10 cellular contexts compared by ENCODE assay signal in genomic region chr14:55053500-55053899, GRCh38. TPM values are rescaled to one million over a fixed set of nuclear protein-coding genes. Genes with fewer than 3 reads are reported as not detected.
DNase-seq lines count a peak whose midpoint lies in the region; ATAC-seq, FAIRE-seq and TF ChIP-seq lines count a peak whose summit lies in the region.
"Had no signal": no experiment of that assay in that cellular context is flagged by ENCODE, and none has a peak within 500 bp of the region (broad histone marks: within the 10 kb centered on the region; RNA-seq: fewer than 3 reads in every experiment).

No MANE protein-coding gene starts in this region.

- H3K36me3 ChIP-seq in HAP-1 (replicated peaks), result peaks cover 30% of the 10 kb centered on the region
- no peaks in the 10 kb centered on the region for H3K36me3 ChIP-seq in mesendoderm (ENCODE audit: control insufficient read depth, insufficient read depth, low read length)

- no peaks in the 10 kb centered on the region for H3K9me3 ChIP-seq in A549
- no peaks in the 10 kb centered on the region for H3K9me3 ChIP-seq in HAP-1
- H3K9me3 ChIP-seq: heart right ventricle had no signal

- no peaks in the 10 kb centered on the region for H3K27me3 Mint-ChIP-seq in activated naive CD8-positive, alpha-beta T cell treated with anti-CD3 and anti-CD28 coated beads, Interleukin-2, amount 50 U/mL, for 24 hours

- H3K4me3 ChIP-seq in A549 (peak overlapping the region; percentile 95), HAP-1 (peak overlapping the region; percentile 100), mesendoderm (ENCODE audit: low read length) (no peak overlapping the region)

- H2BK5ac ChIP-seq in mesendoderm (ENCODE audit: low read length), result no peak overlapping the region

- H3K9me3 Mint-ChIP-seq in activated naive CD8-positive, alpha-beta T cell treated with anti-CD3 and anti-CD28 coated beads, Interleukin-2, amount 50 U/mL, for 24 hours, result no peaks in the 10 kb centered on the region

- 82% methylated on average over 7 of the region's 7 CpGs for WGBS in A549 (ENCODE audit: missing lambda C conversion rate)
- WGBS in mesendoderm (ENCODE audit: extremely low coverage, insufficient coverage, low lambda C conversion rate), result 100% methylated on average over 1 of the region's 7 CpGs

- H3K79me1 ChIP-seq in mesendoderm (ENCODE audit: low read length), result peaks cover 2% of the 10 kb centered on the region

- H3K27ac ChIP-seq in A549 (no peak overlapping the region), mesendoderm (ENCODE audit: low read depth, low read length) (no peak overlapping the region)

- H3K18ac ChIP-seq in mesendoderm (ENCODE audit: low read length), result no peak overlapping the region

- H3K4me1 ChIP-seq in A549 (peaks cover 27% of the 10 kb centered on the region), HAP-1 (peaks cover 23% of the 10 kb centered on the region), mesendoderm (ENCODE audit: control insufficient read depth, low read depth, low read length) (no peaks in the 10 kb centered on the region)

- H3K9ac ChIP-seq in mesendoderm (ENCODE audit: low read length), result peak overlapping the region; percentile 100

- TF ChIP-seq EP300 in A549 (IDR thresholded peaks at IDR 0.05), result no peak

- H3K36me3 Mint-ChIP-seq in activated naive CD8-positive, alpha-beta T cell treated with anti-CD3 and anti-CD28 coated beads, Interleukin-2, amount 50 U/mL, for 24 hours (ENCODE audit: low read depth), result peaks cover 36% of the 10 kb centered on the region

- H3K56ac ChIP-seq in mesendoderm (ENCODE audit: low read length), result no peak overlapping the region

- no peak overlapping the region for H3K23ac ChIP-seq in mesendoderm (ENCODE audit: low read length)

- peak overlapping the region; percentile 23 for H3K27ac Mint-ChIP-seq in activated naive CD8-positive, alpha-beta T cell treated with anti-CD3 and anti-CD28 coated beads, Interleukin-2, amount 50 U/mL, for 24 hours

- peak overlapping the region; percentile 92 for H3K4me3 Mint-ChIP-seq in activated naive CD8-positive, alpha-beta T cell treated with anti-CD3 and anti-CD28 coated beads, Interleukin-2, amount 50 U/mL, for 24 hours

- in situ Hi-C loops in HAP-1 (cut with MboI; ENCODE audit: low sequenced_read_pairs), result no loop called here

- H3K27me3 ChIP-seq in HAP-1 (ENCODE audit: low read depth), result no peaks in the 10 kb centered on the region
- H3K27me3 ChIP-seq in mesendoderm (ENCODE audit: insufficient read depth, low read length, poor library complexity), result no peaks in the 10 kb centered on the region
- H3K27me3 ChIP-seq: heart right ventricle had no signal

- CTCF ChIA-PET in A549 (lab: Yijun Ruan, JAX), result interaction anchor here (0.9 to 3.6 kb wide), 5 partner anchors 9 to 107 kb away, joined by 4 to 28 read pairs (median 13); partner anchors contain the start of genes SOCS4 and WDHD1

- H2BK120ac ChIP-seq in mesendoderm (ENCODE audit: low read depth, low read length), result no peak overlapping the region

- no peak overlapping the region for H3K4ac ChIP-seq in mesendoderm (ENCODE audit: low read depth, low read length)

- no peak for TF ChIP-seq RAD21 in A549 (conservative IDR thresholded peaks at IDR 0.05 in 1 of 2, IDR thresholded peaks at IDR 0.05 in 1 of 2)

- DNase-seq in A549 (ENCODE audit: low read depth in 1 of 2, low spot score in 1 of 2) (no peak), HAP-1 (ENCODE audit: low spot score in 2 of 2) (no peak), mesendoderm (no peak), SIG-M5 (lab: John Stamatoyannopoulos, UW) (no peak), NCI-H82 (lab: John Stamatoyannopoulos, UW) (no peak)
- DNase-seq in activated naive CD8-positive, alpha-beta T cell treated with anti-CD3 and anti-CD28 coated beads, Interleukin-2, amount 50 U/mL, for 24 hours, result no peak
- no peak for DNase-seq in effector CD8-positive, alpha-beta T cell (lab: John Stamatoyannopoulos, UW)
- DNase-seq: heart right ventricle, NCI-H1417 had no signal

- H3K4me2 ChIP-seq in A549 (peak overlapping the region; percentile 81), mesendoderm (ENCODE audit: low read length) (no peak overlapping the region)

- TF ChIP-seq POLR2A in A549 (IDR thresholded peaks at IDR 0.05; ENCODE audit: low read length), result no peak

- no peak for TF ChIP-seq CTCF in A549 (IDR thresholded peaks at IDR 0.05)

- no peak overlapping the region for H2BK15ac ChIP-seq in mesendoderm (replicated peaks; ENCODE audit: low read depth)

- POLR2A ChIA-PET in A549 (lab: Yijun Ruan, JAX), result interaction anchor here (1.0 to 1.3 kb wide), 2 partner anchors 12 to 27 kb away, joined by 3 to 5 read pairs; partner anchors contain the start of genes SOCS4 and WDHD1

- FAIRE-seq in A549 (lab: Jason Lieb, UNC), result no peak

- H4K5ac ChIP-seq in mesendoderm (ENCODE audit: low read length), result no peak overlapping the region

- ATAC-seq in A549 (no peak), GM19452 (IDR thresholded peaks at IDR 0.05; ENCODE audit: unreplicated experiment) (no peak)
- no peak for ATAC-seq in activated naive CD8-positive, alpha-beta T cell treated with anti-CD3 and anti-CD28 coated beads, Interleukin-2, amount 50 U/mL, for 24 hours
- ATAC-seq: heart right ventricle had no signal

- peaks cover 54% of the 10 kb centered on the region for H3K79me2 ChIP-seq in mesendoderm (ENCODE audit: control insufficient read depth, insufficient read depth, low read length)

- H2AK5ac ChIP-seq in mesendoderm (ENCODE audit: low read length), result no peak overlapping the region

- no peak overlapping the region for H4K8ac ChIP-seq in mesendoderm (ENCODE audit: low read depth, low read length)

- peaks cover 48% of the 10 kb centered on the region for H3K4me1 Mint-ChIP-seq in activated naive CD8-positive, alpha-beta T cell treated with anti-CD3 and anti-CD28 coated beads, Interleukin-2, amount 50 U/mL, for 24 hours

TF ChIP-seq in A549, 52 proteins besides CTCF, POLR2A, EP300 and RAD21:
- TF ChIP-seq JUN (IDR thresholded peaks at IDR 0.05) (no peak), FOSB (CRISPR knock-in tag; IDR thresholded peaks at IDR 0.05) (no peak), MAX (IDR thresholded peaks at IDR 0.05) (no peak), MAZ (IDR thresholded peaks at IDR 0.05; ENCODE audit: borderline replicate concordance, low read depth, low read length) (no peak), GATA3 (IDR thresholded peaks at IDR 0.05; ENCODE audit: borderline replicate concordance) (no peak), USF2 (IDR thresholded peaks at IDR 0.05) (no peak), RFX5 (IDR thresholded peaks at IDR 0.05) (no peak), HOXB5 (CRISPR knock-in tag; IDR thresholded peaks at IDR 0.05) (no peak)
TF ChIP-seq in A549: peak in this region for 0.

RNA-seq across cellular contexts. Expression of gene MAPK1IP1L, which starts 2.1 kb away (rescaled TPM):
- 72.3 and 76.1 TPM in 2 replicates for polyA plus RNA-seq in A549 (2011; rRNA removed)
- polyA plus RNA-seq in A549 (2012; cell fraction: cytosol; rRNA removed), result 145 and 182 TPM in 2 replicates
- polyA plus RNA-seq in A549 (2012; cell fraction: nucleus; rRNA removed), result 144 and 188 TPM in 2 replicates
- polyA plus RNA-seq in A549 (2017; fragmentation: RNase III; extraction: RNeasy Plus Mini Kit Qiagen cat#74134 plus additional on column Dnase treatment), result 42.9 to 48.2 TPM (median 43.0 TPM) in 3 replicates
- polyA minus RNA-seq in A549 (2011; rRNA and poly(A)+ RNA removed), result 284 and 330 TPM in 2 replicates
- polyA plus RNA-seq in mesendoderm (2013, experiment 1 of 2), result 148 TPM
- 159 TPM for polyA plus RNA-seq in mesendoderm (2013, experiment 2 of 2)

RNA-seq across cellular contexts. Expression of gene SOCS4, which starts 26.5 kb away (rescaled TPM):
- polyA plus RNA-seq in A549 (2011; rRNA removed) (15.3 and 15.9 TPM in 2 replicates), A549 (2017; fragmentation: RNase III; extraction: RNeasy Plus Mini Kit Qiagen cat#74134 plus additional on column Dnase treatment) (16.4 to 20.7 TPM (median 18.4 TPM) in 3 replicates)
- polyA plus RNA-seq in A549 (2012; cell fraction: cytosol; rRNA removed), result 3.0 TPM in 2 replicates
- polyA plus RNA-seq in A549 (2012; cell fraction: nucleus; rRNA removed), result 1.6 and 2.8 TPM in 2 replicates
- 26.5 and 26.9 TPM in 2 replicates for polyA minus RNA-seq in A549 (2011; rRNA and poly(A)+ RNA removed)
- 10.3 TPM for polyA plus RNA-seq in mesendoderm (2013, experiment 1 of 2)
- 10.3 TPM for polyA plus RNA-seq in mesendoderm (2013, experiment 2 of 2)

RNA-seq across cellular contexts. Expression of gene WDHD1, which starts 26.6 kb away (rescaled TPM):
- polyA plus RNA-seq in A549 (2011; rRNA removed), result 21.1 and 35.6 TPM in 2 replicates
- polyA plus RNA-seq in A549 (2012; cell fraction: cytosol; rRNA removed), result 5.8 and 6.0 TPM in 2 replicates
- polyA plus RNA-seq in A549 (2012; cell fraction: nucleus; rRNA removed), result 3.5 and 3.9 TPM in 2 replicates
- 14.4 to 16.3 TPM (median 16.0 TPM) in 3 replicates for polyA plus RNA-seq in A549 (2017; fragmentation: RNase III; extraction: RNeasy Plus Mini Kit Qiagen cat#74134 plus additional on column Dnase treatment)
- 17.9 and 19.7 TPM in 2 replicates for polyA minus RNA-seq in A549 (2011; rRNA and poly(A)+ RNA removed)
- polyA plus RNA-seq in mesendoderm (2013, experiment 1 of 2), result 23.4 TPM
- 22.4 TPM for polyA plus RNA-seq in mesendoderm (2013, experiment 2 of 2)
